Comparison of ENCODE assay signal across 11 cellular contexts in the genomic region with DNA sequence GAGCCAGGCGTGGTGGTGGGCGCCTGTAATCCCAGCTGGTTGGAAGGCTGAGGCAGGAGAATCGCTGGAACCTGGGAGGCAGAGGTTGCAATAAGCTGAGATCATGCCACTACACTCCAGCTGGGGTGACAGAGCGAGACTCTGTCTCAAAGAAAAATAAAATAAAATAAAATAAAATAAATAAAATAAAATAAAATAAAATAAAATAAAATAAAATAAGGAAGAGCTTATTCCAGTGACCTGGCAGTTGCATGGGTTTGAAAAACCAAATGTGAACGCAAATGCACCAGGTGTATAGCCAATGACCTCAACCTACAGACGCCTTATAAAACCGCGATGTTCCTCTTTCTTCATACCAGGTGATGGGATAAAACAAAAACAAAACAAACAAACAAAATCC.
"Had no signal": no experiment of that assay in that cellular context is flagged by ENCODE, and none has a peak within 500 bp of the region (broad histone marks: within the 10 kb centered on the region; RNA-seq: fewer than 3 reads in every experiment).

No MANE protein-coding gene starts in this region.

- H3K27ac ChIP-seq: GM23248 had no signal

- H3K4me3 Mint-ChIP-seq: GM23338, H9, HFFc6 had no signal

- H3K9me3 Mint-ChIP-seq: H9 had no signal

- ATAC-seq: GM23338, HCT116 had no signal

- H3K4me1 ChIP-seq: HAP-1 had no signal

- H3K27ac Mint-ChIP-seq: GM23338, H9, HFFc6 had no signal

- H3K9me3 ChIP-seq: HAP-1 had no signal

- DNase-seq: GM23248, GOT3, H7, H9, HCEC 1CT, HFFc6 had no signal

- H3K4me3 ChIP-seq: GM23248, GM23338, HAP-1 had no signal

- FAIRE-seq: H1, H54 had no signal

- H3K36me3 ChIP-seq: HAP-1 had no signal

- H3K4me1 Mint-ChIP-seq: GM23338, H9 had no signal
